Comparison of ENCODE assay signal across 8 cellular contexts in genomic region chrX:123731987-123732678, GRCh38. TPM values are rescaled to one million over a fixed set of nuclear protein-coding genes. Genes with fewer than 3 reads are reported as not detected.
A peak's percentile ranks its signal among the peaks of the same experiment; 100 is the strongest.
DNase-seq lines count a peak whose midpoint lies in the region; ATAC-seq, FAIRE-seq and TF ChIP-seq lines count a peak whose summit lies in the region.

No MANE protein-coding gene starts in this region.

- H3K4me1 Mint-ChIP-seq in natural killer cell = peaks cover 27 to 38% of the 10 kb centered on the region in 2 donors

- 2% methylated on average over 31 of the region's 43 CpGs for WGBS in A549 (ENCODE audit: missing lambda C conversion rate)

- H3K4me3 ChIP-seq in A549 (peak overlapping the region; percentile 80), GM12865 (ENCODE audit: low read depth, low read length) (peak overlapping the region; percentile 78), epithelial cell of proximal tubule (ENCODE audit: low read depth, low read length) (peak overlapping the region; percentile 83)

- H3K36me3 Mint-ChIP-seq in natural killer cell = no peaks in the 10 kb centered on the region

- peak; percentile 21 to 27 for DNase-seq in A549 (ENCODE audit: low read depth in 1 of 2, low spot score in 1 of 2)
- peak; percentile 3 for DNase-seq in GM12865 (ENCODE audit: low read depth)
- no peak for DNase-seq in epithelial cell of proximal tubule (ENCODE audit: low read depth)
- DNase-seq in natural killer cell = peak; percentile 19
- DNase-seq in MV-4-11 (lab: John Stamatoyannopoulos, UW) = no peak
- no peak for DNase-seq in activated CD4-positive, CD25-positive, alpha-beta regulatory T cell treated with anti-CD3 and anti-CD28 coated beads, Interleukin-2, amount 50 U/mL, for 72 hours

- TF ChIP-seq EP300 in A549 (IDR thresholded peaks at IDR 0.05) = no peak

- H3K27me3 Mint-ChIP-seq in natural killer cell (ENCODE audit: low read depth in 2 of 2) = no peaks in the 10 kb centered on the region

- H3K27ac Mint-ChIP-seq in natural killer cell = peak overlapping the region; percentile 83 to 93

- TF ChIP-seq RAD21 in A549 (conservative IDR thresholded peaks at IDR 0.05 in 1 of 2, IDR thresholded peaks at IDR 0.05 in 1 of 2) = no peak

- POLR2A ChIA-PET in A549 (lab: Yijun Ruan, JAX) = interaction anchor here (0.6 to 1.4 kb wide), 5 partner anchors 12 to 49 kb away, joined by 3 to 7 read pairs (median 3); no protein-coding TSS in a partner anchor

- no peaks in the 10 kb centered on the region for H3K9me3 ChIP-seq in A549

- no peak for TF ChIP-seq POLR2A in A549 (IDR thresholded peaks at IDR 0.05; ENCODE audit: low read length)

- peaks cover 37% of the 10 kb centered on the region; the same call in 2 of the 3 replicates for H3K4me1 ChIP-seq in A549

- peak overlapping the region; percentile 90 for H3K4me2 ChIP-seq in A549

- peak overlapping the region; percentile 93 for H3K4me3 Mint-ChIP-seq in natural killer cell

- intact Hi-C loops in natural killer cell (cut with micrococcal nuclease) = no loop called here

- ATAC-seq in A549 (peak; percentile 42 to 57; a peak in 4 of 6 replicates), HG03095 (IDR thresholded peaks at IDR 0.05; ENCODE audit: unreplicated experiment) (peak; percentile 12), natural killer cell (peak; percentile 30 to 43 (median 35))

- H3K27ac ChIP-seq in A549 (peak overlapping the region; percentile 89 to 98), VCaP (peak overlapping the region; percentile 74)

- CTCF ChIA-PET in A549 (lab: Yijun Ruan, JAX) = interaction anchor here (0.8 to 1.8 kb wide), 6 partner anchors 12 to 138 kb away, joined by 3 to 8 read pairs (median 3); no protein-coding TSS in a partner anchor

- FAIRE-seq in A549 (lab: Jason Lieb, UNC) = no peak

- no peaks in the 10 kb centered on the region for H3K9me3 Mint-ChIP-seq in natural killer cell

- TF ChIP-seq CTCF in A549 (IDR thresholded peaks at IDR 0.05) (no peak), GM12865 (IDR thresholded peaks at IDR 0.05; ENCODE audit: insufficient read depth, low read depth, low read length, missing control alignments) (no peak), VCaP (conservative IDR thresholded peaks at IDR 0.05) (no peak), epithelial cell of proximal tubule (conservative IDR thresholded peaks at IDR 0.05; ENCODE audit: low read depth, low read length) (no peak), natural killer cell (IDR thresholded peaks at IDR 0.05) (no peak)

TF ChIP-seq in A549, 52 proteins besides CTCF, POLR2A, EP300 and RAD21:
- no peak for TF ChIP-seq FOSL2 (IDR thresholded peaks at IDR 0.05)
- no peak for TF ChIP-seq FOSL2 (CRISPR knock-in tag; IDR thresholded peaks at IDR 0.05)
- no peak for TF ChIP-seq SREBF2 (IDR thresholded peaks at IDR 0.05)
- no peak for TF ChIP-seq EHF (CRISPR knock-in tag; IDR thresholded peaks at IDR 0.05)
TF ChIP-seq in A549: peak in this region for 0.

RNA-seq across cellular contexts. Expression of gene THOC2, which starts 0.7 kb away (rescaled TPM):
- polyA plus RNA-seq in A549 (2011; rRNA removed) = 119 and 155 TPM in 2 replicates
- 21.8 and 23.0 TPM in 2 replicates for polyA plus RNA-seq in A549 (2012; cell fraction: cytosol; rRNA removed)
- polyA plus RNA-seq in A549 (2012; cell fraction: nucleus; rRNA removed) = 26.2 and 46.4 TPM in 2 replicates
- 54.4 to 62.0 TPM (median 61.8 TPM) in 3 replicates for polyA plus RNA-seq in A549 (2017; fragmentation: RNase III; extraction: RNeasy Plus Mini Kit Qiagen cat#74134 plus additional on column Dnase treatment)
- 42.6 and 47.7 TPM in 2 replicates for polyA minus RNA-seq in A549 (2011; rRNA and poly(A)+ RNA removed)
- total RNA-seq in epithelial cell of proximal tubule = 42.2 and 47.4 TPM in 2 replicates
- total RNA-seq in natural killer cell = 100 to 1,000 TPM in 1 of 3 donors, 10 to 100 TPM in 2; 86.9 to 114 (median 90.3) TPM

Comparison
In these comparisons a context has a peak if more than half of its experiments do, and no peak if none do; other contexts are left out.
1. DNase-seq: peak in A549 (2 of 2), GM12865 (single experiment) and natural killer cell (single experiment); none in epithelial cell of proximal tubule (single experiment), MV-4-11 (single experiment) and activated CD4-positive, CD25-positive, alpha-beta regulatory T cell treated with anti-CD3 and anti-CD28 coated beads, Interleukin-2, amount 50 U/mL, for 72 hours (single experiment).
2. Peak in every context shown above with its lines, with median percentiles within 50 percentile points of each other: ATAC-seq and H3K4me3 ChIP-seq.